Comparison of ENCODE assay signal across 5 cellular contexts in genomic region chr4:105348719-105349118, GRCh38.
"Had no signal": no experiment of that assay in that cellular context is flagged by ENCODE, and none has a peak within 500 bp of the region (broad histone marks: within the 10 kb centered on the region; RNA-seq: fewer than 3 reads in every experiment).

No MANE protein-coding gene starts in this region.

- H3K9me3 Mint-ChIP-seq: GM23338, H9, IgD-negative memory B cell had no signal

- H3K27me3 Mint-ChIP-seq: IgD-negative memory B cell had no signal

- H3K27ac Mint-ChIP-seq: GM23338, H9, IgD-negative memory B cell had no signal

- H3K4me2 ChIP-seq: GM23338 had no signal

- H2AFZ ChIP-seq: GM23338 had no signal

- DNase-seq: H9, HCEC 1CT, KBM-7 had no signal

- H3K4me1 Mint-ChIP-seq: GM23338, H9 had no signal

- H3K4me3 Mint-ChIP-seq: GM23338, H9, IgD-negative memory B cell had no signal

- H3K4me3 ChIP-seq: GM23338 had no signal

- ATAC-seq: GM23338 had no signal
